21 cellular contexts compared by ENCODE assay signal in the genomic region with DNA sequence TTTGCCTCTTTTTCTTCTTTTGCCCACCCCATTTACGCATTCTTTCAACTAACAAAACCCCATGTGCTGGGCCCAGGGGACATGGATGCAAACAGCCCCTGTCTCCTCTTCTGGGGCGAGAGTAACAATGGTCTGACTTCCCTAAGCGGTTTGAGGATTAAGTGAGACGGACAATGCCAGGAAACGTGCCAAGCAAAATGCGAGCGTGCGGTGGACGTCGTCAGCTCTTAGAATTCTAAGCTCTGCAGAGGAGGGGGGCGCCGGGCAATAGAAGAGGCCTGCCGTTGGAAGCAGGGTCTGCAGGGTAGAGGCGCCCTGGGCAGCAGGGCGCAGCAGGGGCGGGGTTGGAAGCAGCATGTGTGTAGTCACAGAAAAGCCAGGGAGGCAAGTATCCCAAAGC. TPM values are rescaled to one million over a fixed set of nuclear protein-coding genes. Genes with fewer than 3 reads are reported as not detected.
"Had no signal": no experiment of that assay in that cellular context is flagged by ENCODE, and none has a peak within 500 bp of the region (broad histone marks: within the 10 kb centered on the region; RNA-seq: fewer than 3 reads in every experiment).

No MANE protein-coding gene starts in this region.

- H3K4me3 ChIP-seq: cardiac muscle cell, right lobe of liver, skin epidermis, stomach, suprapubic skin, tibial nerve had no signal

- H3K4me1 Mint-ChIP-seq: WTC11 had no signal

- H3K9ac ChIP-seq: parathyroid adenoma had no signal

- H3K36me3 Mint-ChIP-seq: activated naive CD8-positive, alpha-beta T cell treated with anti-CD3 and anti-CD28 coated beads, Interleukin-2, amount 10 ng/mL, durations not matched to agents 7 days and 5 days; memory B cell; natural killer cell treated with Interleukin-12 subunit alpha and Interleukin-12 subunit beta and Interleukin-15 and Interleukin-18, amount 100 ng/mL, for 72 hours had no signal

- H3K4me3 Mint-ChIP-seq: activated naive CD8-positive, alpha-beta T cell treated with anti-CD3 and anti-CD28 coated beads, Interleukin-2, amount 10 ng/mL, durations not matched to agents 7 days and 5 days; activated T-cell treated with anti-CD3 and anti-CD28 coated beads, Interleukin-2, amount 50 U/mL, for 4 hours; memory B cell; natural killer cell treated with Interleukin-12 subunit alpha and Interleukin-12 subunit beta and Interleukin-15 and Interleukin-18, amount 100 ng/mL, for 72 hours; T-helper 1 cell treated with Interleukin-12 subunit alpha and Interleukin-12 subunit beta and Interleukin-4 antibody, amounts not matched to agents 30 μg/mL and 1 μg/mL, for 36 hours; WTC11 had no signal

- H3K27ac ChIP-seq: cardiac muscle cell, parathyroid adenoma, right lobe of liver, stomach, suprapubic skin, tibial nerve had no signal

- H3K9me3 ChIP-seq: right lobe of liver, stomach, suprapubic skin, tibial nerve had no signal

- H3K27me3 ChIP-seq: cardiac muscle cell, right lobe of liver, tibial nerve had no signal

- H3K36me3 ChIP-seq: cardiac muscle cell, right lobe of liver, stomach, suprapubic skin, tibial nerve had no signal

- H2AFZ ChIP-seq: parathyroid adenoma had no signal

- DNase-seq: activated CD4-positive, alpha-beta T cell treated with anti-CD3 and anti-CD28 coated beads, Interleukin-2, amount 50 U/mL, for 4 hours; activated naive CD4-positive, alpha-beta T cell; activated naive CD8-positive, alpha-beta T cell treated with anti-CD3 and anti-CD28 coated beads, Interleukin-2, amount 10 ng/mL, durations not matched to agents 7 days and 5 days; activated T-cell treated with anti-CD3 and anti-CD28 coated beads, Interleukin-2, amount 50 U/mL, for 4 hours; amniotic stem cell; cortex of kidney; hippocampal formation; right lobe of liver; stomach; T1000 had no signal

- H3K27ac Mint-ChIP-seq: activated naive CD8-positive, alpha-beta T cell treated with anti-CD3 and anti-CD28 coated beads, Interleukin-2, amount 10 ng/mL, durations not matched to agents 7 days and 5 days; activated T-helper 2 cell treated with anti-CD3 and anti-CD28 coated beads, Interferon-gamma antibody, Interleukin-2, Interleukin-4, amounts not matched to agents 10 μg/mL and 5 μg/mL and 100 μg/mL, durations not matched to agents 14 hours and 24 hours and 36 hours; memory B cell; natural killer cell treated with Interleukin-12 subunit alpha and Interleukin-12 subunit beta and Interleukin-15 and Interleukin-18, amount 100 ng/mL, for 72 hours; T-helper 1 cell treated with Interleukin-12 subunit alpha and Interleukin-12 subunit beta and Interleukin-4 antibody, amounts not matched to agents 30 μg/mL and 1 μg/mL, for 36 hours; WTC11 had no signal

- H3K4me1 ChIP-seq: parathyroid adenoma had no signal

- H3K9me3 Mint-ChIP-seq: activated T-cell treated with anti-CD3 and anti-CD28 coated beads, Interleukin-2, amount 50 U/mL, for 4 hours had no signal

RNA-seq across cellular contexts. Expression of a gene that starts 42.3 kb away (rescaled TPM):
- total RNA-seq: activated CD8-positive, alpha-beta memory T cell treated with anti-CD3 and anti-CD28 coated beads for 36 hours; activated naive CD8-positive, alpha-beta T cell treated with anti-CD3 and anti-CD28 coated beads, Interleukin-2, amount 10 ng/mL, durations not matched to agents 7 days and 5 days; activated T-cell treated with anti-CD3 and anti-CD28 coated beads, Interleukin-2, amount 50 U/mL, for 4 hours; natural killer cell treated with Interleukin-12 subunit alpha and Interleukin-12 subunit beta and Interleukin-15 and Interleukin-18, amount 100 ng/mL, for 72 hours; suprapubic skin had no signal
